In the genomic region with DNA sequence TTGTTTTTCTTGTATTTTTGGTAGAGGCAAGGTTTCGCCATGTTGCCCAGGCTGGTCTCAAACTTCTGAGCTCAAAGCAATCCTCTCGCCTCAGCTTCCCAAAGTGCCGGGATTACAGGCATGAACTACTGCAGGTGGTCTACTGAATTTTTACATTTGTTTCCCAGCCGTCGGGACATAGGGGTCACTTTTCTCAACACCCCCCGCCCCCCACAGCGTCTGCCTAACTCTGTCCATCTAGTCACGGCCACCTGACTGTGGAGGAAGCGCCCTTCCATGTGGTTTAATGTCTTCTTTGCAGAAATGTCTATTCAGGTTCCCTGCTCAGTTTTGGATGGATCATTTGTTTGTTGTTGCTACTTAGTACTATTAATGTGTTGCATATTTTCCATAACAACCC, we compare ENCODE assay signal across 14 cellular contexts. TPM values are rescaled to one million over a fixed set of nuclear protein-coding genes. Genes with fewer than 3 reads are reported as not detected.
"Had no signal": no experiment of that assay in that cellular context is flagged by ENCODE, and none has a peak within 500 bp of the region (broad histone marks: within the 10 kb centered on the region; RNA-seq: fewer than 3 reads in every experiment).

No MANE protein-coding gene starts in this region.

RNA-seq across cellular contexts. Expression of a gene that starts 14.1 kb away (rescaled TPM):
- total RNA-seq: activated CD4-positive, alpha-beta T cell treated with anti-CD3 and anti-CD28 coated beads for 36 hours; activated naive CD4-positive, alpha-beta T cell treated with anti-CD3 and anti-CD28 coated beads for 36 hours; cerebellum; esophagus mucosa; gastrocnemius medialis; left lobe of liver; mononuclear cell; occipital lobe; progenitor cell of endocrine pancreas; smooth muscle cell; uterus had no signal
- polyA plus RNA-seq: keratinocyte, neural cell, smooth muscle cell, thymus had no signal
